ENCODE assay signal across 24 cellular contexts in genomic region chr3:28134792-28135375, GRCh38.
"Had no signal": no experiment of that assay in that cellular context is flagged by ENCODE, and none has a peak within 500 bp of the region (broad histone marks: within the 10 kb centered on the region; RNA-seq: fewer than 3 reads in every experiment).

No MANE protein-coding gene starts in this region.

- H3K9me3 ChIP-seq: gastrocnemius medialis, left ventricle myocardium inferior, ovary, sigmoid colon, spleen, thoracic aorta had no signal

- H3K36me3 ChIP-seq: gastrocnemius medialis, left ventricle myocardium inferior, ovary, sigmoid colon, spleen, thoracic aorta, WERI-Rb-1 had no signal

- ATAC-seq: esophagus mucosa; gastrocnemius medialis; naive thymus-derived CD8-positive, alpha-beta T cell; stimulated activated memory B cell treated with anti-CD40 and anti-IgM and Interleukin-4, amounts not matched to agents 10 μg/mL and 1 μg/mL and 100 μg/mL, for 72 hours; T-helper 17 cell had no signal

- H3K36me3 Mint-ChIP-seq: activated naive CD4-positive, alpha-beta T cell treated with anti-CD3 and anti-CD28 coated beads, Interleukin-2, amount 10 ng/mL, durations not matched to agents 7 days and 5 days; naive thymus-derived CD8-positive, alpha-beta T cell; stimulated activated memory B cell treated with anti-CD40 and anti-IgM and Interleukin-4, amounts not matched to agents 10 μg/mL and 1 μg/mL and 100 μg/mL, for 72 hours had no signal

- H3K27ac Mint-ChIP-seq: activated naive CD4-positive, alpha-beta T cell treated with anti-CD3 and anti-CD28 coated beads, Interleukin-2, amount 10 ng/mL, durations not matched to agents 7 days and 5 days; naive thymus-derived CD8-positive, alpha-beta T cell; stimulated activated memory B cell treated with anti-CD40 and anti-IgM and Interleukin-4, amounts not matched to agents 10 μg/mL and 1 μg/mL and 100 μg/mL, for 72 hours; T-helper 17 cell had no signal

- H3K4me3 Mint-ChIP-seq: activated naive CD4-positive, alpha-beta T cell treated with anti-CD3 and anti-CD28 coated beads, Interleukin-2, amount 10 ng/mL, durations not matched to agents 7 days and 5 days; naive thymus-derived CD8-positive, alpha-beta T cell; stimulated activated memory B cell treated with anti-CD40 and anti-IgM and Interleukin-4, amounts not matched to agents 10 μg/mL and 1 μg/mL and 100 μg/mL, for 72 hours; T-helper 17 cell had no signal

- H3K27ac ChIP-seq: gastrocnemius medialis, left ventricle myocardium inferior, ovary, sigmoid colon, spleen, thoracic aorta, WERI-Rb-1 had no signal

- FAIRE-seq: kidney had no signal

- H3K4me1 ChIP-seq: sigmoid colon, spleen had no signal

- H3K4me3 ChIP-seq: gastrocnemius medialis, left ventricle myocardium inferior, ovary, sigmoid colon, spleen, thoracic aorta had no signal

- H3K27me3 ChIP-seq: gastrocnemius medialis, ovary, sigmoid colon, spleen had no signal

- H3K4me1 Mint-ChIP-seq: activated naive CD4-positive, alpha-beta T cell treated with anti-CD3 and anti-CD28 coated beads, Interleukin-2, amount 10 ng/mL, durations not matched to agents 7 days and 5 days; stimulated activated memory B cell treated with anti-CD40 and anti-IgM and Interleukin-4, amounts not matched to agents 10 μg/mL and 1 μg/mL and 100 μg/mL, for 72 hours; T-helper 17 cell had no signal

- H3K9me3 Mint-ChIP-seq: activated naive CD4-positive, alpha-beta T cell treated with anti-CD3 and anti-CD28 coated beads, Interleukin-2, amount 10 ng/mL, durations not matched to agents 7 days and 5 days; naive thymus-derived CD8-positive, alpha-beta T cell; stimulated activated memory B cell treated with anti-CD40 and anti-IgM and Interleukin-4, amounts not matched to agents 10 μg/mL and 1 μg/mL and 100 μg/mL, for 72 hours had no signal

- H3K27me3 Mint-ChIP-seq: naive thymus-derived CD8-positive, alpha-beta T cell; stimulated activated memory B cell treated with anti-CD40 and anti-IgM and Interleukin-4, amounts not matched to agents 10 μg/mL and 1 μg/mL and 100 μg/mL, for 72 hours; T-helper 17 cell had no signal

- DNase-seq: activated CD4-positive, alpha-beta T cell treated with anti-CD3 and anti-CD28 coated beads for 1 hour; activated CD8-positive, alpha-beta memory T cell treated with anti-CD3 and anti-CD28 coated beads for 24 hours; activated CD8-positive, alpha-beta memory T cell treated with anti-CD3 and anti-CD28 coated beads, Interleukin-2, amount 50 U/mL, for 48 hours; activated effector memory CD4-positive, alpha-beta T cell treated with Interleukin-2 at 50 U/mL for 16 hours; activated naive CD4-positive, alpha-beta T cell treated with anti-CD3 and anti-CD28 coated beads, Interleukin-2, amount 10 ng/mL, durations not matched to agents 7 days and 5 days; activated T-cell treated with anti-CD3 and anti-CD28 coated beads, Interleukin-2, amount 50 U/mL, for 48 hours; aorta; cortex of kidney; effector CD4-positive, alpha-beta T cell; gastrocnemius medialis; head of caudate nucleus; kidney; left ventricle myocardium inferior; mammary epithelial cell; naive thymus-derived CD8-positive, alpha-beta T cell; ovary; sigmoid colon; spleen; stimulated activated CD4-positive, alpha-beta T cell treated with anti-CD3 and anti-CD28 coated beads, Interleukin-4, amount 100 ng/mL, for 4 hours; T-helper 17 cell; WERI-Rb-1 had no signal
